In the genomic region with DNA sequence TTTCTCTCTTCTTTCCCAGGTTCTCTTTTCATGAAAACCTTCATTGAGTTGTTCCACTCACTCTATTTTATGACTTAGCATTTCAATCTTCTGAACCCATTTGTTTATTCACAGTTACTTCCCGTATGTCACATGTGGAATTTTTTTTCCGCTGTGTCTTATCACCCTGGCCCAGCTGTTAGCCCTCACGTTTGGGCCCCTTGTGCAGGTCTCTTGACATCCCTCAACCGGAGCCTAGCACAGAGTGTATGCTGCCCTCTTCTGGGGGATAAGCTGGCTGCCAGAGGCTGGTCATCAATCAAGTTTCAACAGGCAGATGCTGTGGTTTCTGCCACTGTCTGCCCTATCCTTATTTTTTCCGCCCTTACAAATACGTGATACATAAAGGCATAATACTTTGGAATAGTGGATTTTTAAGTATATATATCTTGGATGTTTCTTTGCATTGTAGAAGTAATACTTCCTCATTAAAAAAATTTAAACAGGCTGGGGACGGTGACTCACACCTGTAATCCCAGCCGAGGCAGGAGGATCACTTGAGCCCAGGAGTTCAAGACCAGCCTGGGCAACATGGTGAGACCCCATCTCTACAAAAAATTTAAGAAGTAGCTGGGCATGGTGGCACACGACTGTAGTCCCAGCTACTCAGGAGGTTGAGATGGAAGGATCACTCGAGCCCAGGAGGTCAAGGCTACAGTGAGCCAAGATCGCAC, we compare ENCODE assay signal across 8 cellular contexts. TPM values are rescaled to one million over a fixed set of nuclear protein-coding genes. Genes with fewer than 3 reads are reported as not detected.
DNase-seq lines count a peak whose midpoint lies in the region; ATAC-seq and TF ChIP-seq lines count a peak whose summit lies in the region.

No MANE protein-coding gene starts in this region.

- H3K27ac ChIP-seq in SJCRH30 (no peak overlapping the region), mammary epithelial cell (ENCODE audit: insufficient read depth, low read depth, low read length) (no peak overlapping the region)

- in situ Hi-C loops in mammary epithelial cell (cut with MboI; ENCODE audit: low sequenced_read_pairs in 2 of 2): no loop called here

- H3K27me3 Mint-ChIP-seq in Caco-2 (ENCODE audit: insufficient read depth, unreplicated experiment): no peaks in the 10 kb centered on the region

- no TSS peak for BruUV-seq in Caco-2 (replicated peaks; lab: Mats Ljungman, UMichigan)
- no TSS peak for BruUV-seq in mammary epithelial cell (replicated peaks; lab: Mats Ljungman, UMichigan)

- dilution Hi-C loops in mammary epithelial cell (cut with HindIII; ENCODE audit: low sequenced_read_pairs): no loop called here

- TF ChIP-seq CTCF in Caco-2 (IDR thresholded peaks at IDR 0.05; ENCODE audit: insufficient read depth in 1 of 2, low read depth in 1 of 2, low read length in 1 of 2, severe bottlenecking in 1 of 2, unreplicated experiment in 1 of 2) (peak; percentile 42 to 75), mammary epithelial cell (conservative IDR thresholded peaks at IDR 0.05 in 1 of 2, IDR thresholded peaks at IDR 0.05 in 1 of 2; ENCODE audit: extremely low read depth in 1 of 2, insufficient read depth in 1 of 2, low read depth in 1 of 2, low read length in 2 of 2) (peak; percentile 64 to 73)

- no peak for ATAC-seq in GM19452 (IDR thresholded peaks at IDR 0.05; ENCODE audit: unreplicated experiment)

- H3K36me3 ChIP-seq in Caco-2 (ENCODE audit: control insufficient read depth, insufficient read depth, low read length) (no peaks in the 10 kb centered on the region; the same call in none of the 2 replicates), SJCRH30 (peaks cover 13% of the 10 kb centered on the region), mammary epithelial cell (ENCODE audit: insufficient read depth, low read length) (no peaks in the 10 kb centered on the region)

- 82% methylated on average over 9 of the region's 11 CpGs for WGBS in mammary epithelial cell (ENCODE audit: low coverage, missing lambda C conversion rate)

- H3K27me3 ChIP-seq in Caco-2 (replicated peaks; ENCODE audit: control insufficient read depth, insufficient read depth, low read length) (no peaks in the 10 kb centered on the region), SJCRH30 (no peaks in the 10 kb centered on the region), mammary epithelial cell (ENCODE audit: insufficient read depth, low read length) (no peaks in the 10 kb centered on the region)

- DNase-seq in Caco-2 (peak; percentile 54 to 55), HUDEP-2 (lab: John Stamatoyannopoulos, UW; ENCODE audit: unreplicated experiment in 76 of 76) (peak in 74 of 76 experiments; percentile 60 to 99 (median 96)), SJCRH30 (peak; percentile 64 to 74), mammary epithelial cell (peak; percentile 50), medulla oblongata (ENCODE audit: extremely low spot score) (peak; percentile 71), DMS153 (lab: John Stamatoyannopoulos, UW) (no peak), ureter (ENCODE audit: low spot score) (no peak)

- intact Hi-C loops in Caco-2 (cut with micrococcal nuclease; ENCODE audit: unreplicated experiment) (loop anchor here (1.0 kb wide), 1 partner anchor 294 kb away; no protein-coding TSS in a partner anchor), mammary epithelial cell (cut with micrococcal nuclease) (loop anchor here (1.0 kb wide), 1 partner anchor 297 kb away; no protein-coding TSS in a partner anchor)

- POLR2A ChIA-PET in Caco-2 (lab: Charles Lee): no interaction called here

- H3K9me3 ChIP-seq in Caco-2: no peaks in the 10 kb centered on the region
- H3K9me3 ChIP-seq in SJCRH30 (replicated peaks): no peaks in the 10 kb centered on the region
- H3K9me3 ChIP-seq in mammary epithelial cell (replicated peaks; ENCODE audit: insufficient read depth, low read length): no peaks in the 10 kb centered on the region

- no peaks in the 10 kb centered on the region for H3K4me1 Mint-ChIP-seq in Caco-2 (ENCODE audit: low read depth, unreplicated experiment)

- H3K36me3 Mint-ChIP-seq in Caco-2 (ENCODE audit: insufficient read depth, unreplicated experiment): peaks cover 2% of the 10 kb centered on the region

- H3K79me2 ChIP-seq in mammary epithelial cell (ENCODE audit: insufficient read depth, low read length): no peaks in the 10 kb centered on the region

- CTCF ChIA-PET in Caco-2 (lab: Charles Lee) (interaction anchor here (0.6 to 1.5 kb wide), 3 partner anchors 9 to 12 kb away, joined by 3 to 6 read pairs (median 5); no protein-coding TSS in a partner anchor), mammary epithelial cell (lab: Charles Lee; ENCODE audit: low non-redundant PET) (interaction anchor here (0.6 to 0.7 kb wide), 2 partner anchors 9 to 965 kb away, joined by 3 read pairs; no protein-coding TSS in a partner anchor)

- H3K27ac Mint-ChIP-seq in Caco-2 (ENCODE audit: unreplicated experiment): no peak overlapping the region

- no peaks in the 10 kb centered on the region for H4K20me1 ChIP-seq in mammary epithelial cell (ENCODE audit: insufficient read depth, low read length)

- no peak overlapping the region for H2AFZ ChIP-seq in mammary epithelial cell (ENCODE audit: low read depth, low read length)

- H3K4me2 ChIP-seq in mammary epithelial cell (ENCODE audit: insufficient read depth, low read depth, low read length): no peak overlapping the region

- H3K4me3 Mint-ChIP-seq in Caco-2 (ENCODE audit: unreplicated experiment): no peak overlapping the region

- H3K9ac ChIP-seq in mammary epithelial cell (ENCODE audit: insufficient read depth, low read length): no peak overlapping the region

- no peaks in the 10 kb centered on the region for H3K9me3 Mint-ChIP-seq in Caco-2 (ENCODE audit: unreplicated experiment)

- H3K4me1 ChIP-seq in Caco-2 (no peaks in the 10 kb centered on the region), SJCRH30 (no peaks in the 10 kb centered on the region), mammary epithelial cell (ENCODE audit: insufficient read depth, low read length) (peaks cover 3% of the 10 kb centered on the region)

- no peak overlapping the region for H3K4me3 ChIP-seq in Caco-2 (ENCODE audit: low read depth, low read length)
- no peak overlapping the region for H3K4me3 ChIP-seq in SJCRH30
- H3K4me3 ChIP-seq in mammary epithelial cell (replicated peaks in 1 of 3; ENCODE audit: insufficient read depth in 1 of 3, low read depth in 2 of 3, low read length in 3 of 3): no peak overlapping the region

RNA-seq across cellular contexts. Expression of gene RNF8, which starts 38.8 kb away (rescaled TPM):
- total RNA-seq in Caco-2 (2022) (17.3 and 17.7 TPM in 2 replicates), mammary epithelial cell (10 to 100 TPM; 15.2 to 30.0 TPM), ureter (15.2 TPM)
- 35.8 and 36.1 TPM in 2 replicates for total RNA-seq in SJCRH30 (2014; rRNA removed; shearing (Covaris generic))
- 19.2 TPM for polyA plus RNA-seq in mammary epithelial cell
- 22.9 TPM for polyA minus RNA-seq in mammary epithelial cell

RNA-seq across cellular contexts. Expression of gene TMEM217, which starts 57.0 kb away (rescaled TPM):
- total RNA-seq in Caco-2 (2022) (1.6 and 2.6 TPM in 2 replicates), mammary epithelial cell (1 to 10 TPM; 1.7 to 4.2 TPM), ureter (1.2 TPM)
- 0.73 TPM in 1 of 2 replicates, not detected in the other for total RNA-seq in SJCRH30 (2014; rRNA removed; shearing (Covaris generic))
- polyA plus RNA-seq in mammary epithelial cell: 1.1 TPM
- polyA minus RNA-seq in mammary epithelial cell: 5.6 TPM

RNA-seq across cellular contexts. Expression of gene TBC1D22B, which starts 57.4 kb away (rescaled TPM):
- total RNA-seq in Caco-2 (2022): 11.8 and 13.5 TPM in 2 replicates
- total RNA-seq in SJCRH30 (2014; rRNA removed; shearing (Covaris generic)): 11.0 and 11.2 TPM in 2 replicates
- 10 to 100 TPM in 1 of 2 donors, 1 to 10 TPM in 1; 9.3 to 10.4 TPM for total RNA-seq in mammary epithelial cell
- 5.7 TPM for polyA plus RNA-seq in mammary epithelial cell
- polyA minus RNA-seq in mammary epithelial cell: 8.7 TPM
- 12.5 TPM for total RNA-seq in ureter

Comparison
In these comparisons a context has a peak if more than half of its experiments do, and no peak if none do; other contexts are left out.
1. DNase-seq: peak in Caco-2 (2 of 2), HUDEP-2 (74 of 76), SJCRH30 (2 of 2), mammary epithelial cell (single experiment) and medulla oblongata (single experiment); none in DMS153 (single experiment) and ureter (single experiment).